ENCODE assay signal across 22 cellular contexts in genomic region chrX:12076046-12076445, GRCh38.
DNase-seq lines count a peak whose midpoint lies in the region; ATAC-seq and TF ChIP-seq lines count a peak whose summit lies in the region.
"Had no signal": no experiment of that assay in that cellular context is flagged by ENCODE, and none has a peak within 500 bp of the region (broad histone marks: within the 10 kb centered on the region; RNA-seq: fewer than 3 reads in every experiment).

No MANE protein-coding gene starts in this region.

- TF ChIP-seq CTCF in Calu3 (IDR thresholded peaks at IDR 0.05; ENCODE audit: unreplicated experiment) (no peak), cardiac fibroblast (IDR thresholded peaks at IDR 0.05; ENCODE audit: low read depth, low read length) (peak; percentile 61), kidney epithelial cell (IDR thresholded peaks at IDR 0.05; ENCODE audit: insufficient read depth, low read length, poor library complexity, severe bottlenecking) (peak; percentile 12)

- no peaks in the 10 kb centered on the region for H3K36me3 ChIP-seq in kidney epithelial cell (ENCODE audit: control insufficient read depth, insufficient read depth, low read length)
- H3K36me3 ChIP-seq: SJCRH30, thyroid gland had no signal

- no peaks in the 10 kb centered on the region for H3K27me3 Mint-ChIP-seq in Calu3 (ENCODE audit: unreplicated experiment)

- BruUV-seq in Calu3 (replicated peaks; lab: Mats Ljungman, UMichigan), result no TSS peak

- intact Hi-C loops in Calu3 (cut with micrococcal nuclease; ENCODE audit: unreplicated experiment), result loop anchor here (10.0 kb wide), 1 partner anchor 111 kb away; no protein-coding TSS in a partner anchor

- CTCF ChIA-PET in Calu3 (lab: Charles Lee), result no interaction called here

- ATAC-seq in GM19324 (IDR thresholded peaks at IDR 0.05; ENCODE audit: low FRiP score, unreplicated experiment), result no peak
- ATAC-seq: right cardiac atrium; stimulated activated memory B cell treated with anti-CD40 and anti-IgM and Interleukin-4, amounts not matched to agents 10 μg/mL and 1 μg/mL and 100 μg/mL, for 72 hours had no signal

- no peaks in the 10 kb centered on the region for H3K36me3 Mint-ChIP-seq in Calu3 (ENCODE audit: insufficient read depth, unreplicated experiment)
- H3K36me3 Mint-ChIP-seq: activated naive CD8-positive, alpha-beta T cell treated with anti-CD3 and anti-CD28 coated beads, Interleukin-2, amount 10 ng/mL, durations not matched to agents 7 days and 5 days; brain; stimulated activated memory B cell treated with anti-CD40 and anti-IgM and Interleukin-4, amounts not matched to agents 10 μg/mL and 1 μg/mL and 100 μg/mL, for 72 hours had no signal

- H3K4me3 ChIP-seq in cardiac fibroblast (replicated peaks in 1 of 2; ENCODE audit: low read depth in 2 of 2, low read length in 2 of 2), result no peak overlapping the region
- no peak overlapping the region for H3K4me3 ChIP-seq in kidney epithelial cell (ENCODE audit: low read depth, low read length)
- H3K4me3 ChIP-seq: dorsolateral prefrontal cortex, PC-9, SJCRH30, thyroid gland had no signal

- H3K27ac Mint-ChIP-seq in Calu3 (ENCODE audit: unreplicated experiment), result no peak overlapping the region
- H3K27ac Mint-ChIP-seq: activated naive CD8-positive, alpha-beta T cell treated with anti-CD3 and anti-CD28 coated beads, Interleukin-2, amount 10 ng/mL, durations not matched to agents 7 days and 5 days; activated T-helper 1 cell treated with anti-CD3 and anti-CD28 coated beads, Interleukin-12 subunit alpha, Interleukin-12 subunit beta, Interleukin-2, Interleukin-4 antibody, amounts not matched to agents 30 ng/mL and 10 ng/mL and 1 ng/mL, durations not matched to agents 14 hours and 24 hours and 36 hours; brain; stimulated activated memory B cell treated with anti-CD40 and anti-IgM and Interleukin-4, amounts not matched to agents 10 μg/mL and 1 μg/mL and 100 μg/mL, for 72 hours had no signal

- H3K27me3 ChIP-seq in kidney epithelial cell (ENCODE audit: control insufficient read depth, insufficient read depth, low read length), result no peaks in the 10 kb centered on the region
- H3K27me3 ChIP-seq: thyroid gland had no signal

- H3K4me1 Mint-ChIP-seq in Calu3 (ENCODE audit: low read depth, unreplicated experiment), result peaks cover 21% of the 10 kb centered on the region
- H3K4me1 Mint-ChIP-seq: activated naive CD8-positive, alpha-beta T cell treated with anti-CD3 and anti-CD28 coated beads, Interleukin-2, amount 10 ng/mL, durations not matched to agents 7 days and 5 days; brain; stimulated activated memory B cell treated with anti-CD40 and anti-IgM and Interleukin-4, amounts not matched to agents 10 μg/mL and 1 μg/mL and 100 μg/mL, for 72 hours had no signal

- no peaks in the 10 kb centered on the region for H3K9me3 Mint-ChIP-seq in Calu3 (ENCODE audit: low read depth, unreplicated experiment)
- H3K9me3 Mint-ChIP-seq: activated naive CD8-positive, alpha-beta T cell treated with anti-CD3 and anti-CD28 coated beads, Interleukin-2, amount 10 ng/mL, durations not matched to agents 7 days and 5 days; activated T-helper 1 cell treated with anti-CD3 and anti-CD28 coated beads, Interleukin-12 subunit alpha, Interleukin-12 subunit beta, Interleukin-2, Interleukin-4 antibody, amounts not matched to agents 30 ng/mL and 10 ng/mL and 1 ng/mL, durations not matched to agents 14 hours and 24 hours and 36 hours; brain; stimulated activated memory B cell treated with anti-CD40 and anti-IgM and Interleukin-4, amounts not matched to agents 10 μg/mL and 1 μg/mL and 100 μg/mL, for 72 hours had no signal

- peak; percentile 1 for DNase-seq in Calu3
- DNase-seq in M059J (ENCODE audit: low read depth), result peak; percentile 41
- DNase-seq in cardiac fibroblast (ENCODE audit: low read depth in 2 of 2), result peak; percentile 42 to 60
- no peak for DNase-seq in kidney epithelial cell (ENCODE audit: low read depth)
- no peak for DNase-seq in activated gamma-delta T cell treated with Interleukin-2 at 50 U/mL for 16 hours
- no peak for DNase-seq in DMS53 (lab: John Stamatoyannopoulos, UW)
- no peak for DNase-seq in stimulated activated CD4-positive, alpha-beta T cell treated with anti-CD3 and anti-CD28 coated beads, Interleukin-1b, Interleukin-23, amount 100 ng/mL, for 48 hours
- DNase-seq: activated CD4-positive, CD25-positive, alpha-beta regulatory T cell treated with anti-CD3 and anti-CD28 coated beads, Interleukin-2, amount 50 U/mL, for 72 hours; activated naive CD8-positive, alpha-beta T cell treated with anti-CD3 and anti-CD28 coated beads, Interleukin-2, amount 10 ng/mL, durations not matched to agents 7 days and 5 days; Caco-2; dorsolateral prefrontal cortex; H7; MM.1S; NCI-H774; PC-9; right cardiac atrium; SJCRH30; thyroid gland had no signal

- H3K4me3 Mint-ChIP-seq in Calu3 (ENCODE audit: low read depth, unreplicated experiment), result no peak overlapping the region
- H3K4me3 Mint-ChIP-seq: activated naive CD8-positive, alpha-beta T cell treated with anti-CD3 and anti-CD28 coated beads, Interleukin-2, amount 10 ng/mL, durations not matched to agents 7 days and 5 days; activated T-helper 1 cell treated with anti-CD3 and anti-CD28 coated beads, Interleukin-12 subunit alpha, Interleukin-12 subunit beta, Interleukin-2, Interleukin-4 antibody, amounts not matched to agents 30 ng/mL and 10 ng/mL and 1 ng/mL, durations not matched to agents 14 hours and 24 hours and 36 hours; brain; stimulated activated memory B cell treated with anti-CD40 and anti-IgM and Interleukin-4, amounts not matched to agents 10 μg/mL and 1 μg/mL and 100 μg/mL, for 72 hours had no signal

Comparison
In these comparisons a context has a peak if more than half of its experiments do, and no peak if none do; other contexts are left out.
1. DNase-seq: peak in Calu3 (single experiment), M059J (single experiment) and cardiac fibroblast (2 of 2); none in kidney epithelial cell (single experiment), activated gamma-delta T cell treated with Interleukin-2 at 50 U/mL for 16 hours (single experiment), DMS53 (single experiment) and stimulated activated CD4-positive, alpha-beta T cell treated with anti-CD3 and anti-CD28 coated beads, Interleukin-1b, Interleukin-23, amount 100 ng/mL, for 48 hours (single experiment).